13 cellular contexts compared by ENCODE assay signal in the genomic region with DNA sequence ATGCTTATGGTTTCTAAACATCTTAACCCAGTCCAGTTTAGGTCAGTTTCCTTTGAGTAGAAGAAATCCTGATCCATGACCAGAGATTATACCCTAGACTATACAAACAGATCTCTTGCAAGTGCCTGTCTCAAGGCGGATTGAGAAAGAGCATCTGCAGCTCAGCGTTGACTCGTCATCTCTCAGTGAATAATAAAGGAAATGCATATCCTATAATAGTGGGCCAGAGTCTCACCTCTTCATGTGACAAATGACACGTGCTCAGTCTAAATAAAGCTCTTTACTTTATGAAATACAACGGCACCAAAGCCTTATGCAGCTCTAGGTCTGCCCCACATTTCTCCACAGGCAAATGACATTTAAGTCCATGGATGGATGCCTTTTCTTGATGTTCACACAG.
DNase-seq lines count a peak whose midpoint lies in the region; ATAC-seq and TF ChIP-seq lines count a peak whose summit lies in the region.
"Had no signal": no experiment of that assay in that cellular context is flagged by ENCODE, and none has a peak within 500 bp of the region (broad histone marks: within the 10 kb centered on the region; RNA-seq: fewer than 3 reads in every experiment).

No MANE protein-coding gene starts in this region.

- peak overlapping the region; percentile 54 for H3K4me2 ChIP-seq in SU-DHL-6 (ENCODE audit: low read depth, low read length, poor library complexity, severe bottlenecking)

- H3K36me3 ChIP-seq in SU-DHL-6 (ENCODE audit: low read length), result no peaks in the 10 kb centered on the region
- H3K36me3 ChIP-seq: tibial nerve had no signal

- H3K9ac ChIP-seq in SU-DHL-6 (ENCODE audit: low read length), result peak overlapping the region; percentile 41

- peak overlapping the region; percentile 15 for H3K4me3 ChIP-seq in SU-DHL-6 (ENCODE audit: insufficient read depth, low read length, poor library complexity, severe bottlenecking)
- H3K4me3 ChIP-seq: tibial nerve had no signal

- H4K20me1 ChIP-seq in SU-DHL-6 (ENCODE audit: low read depth, low read length), result no peaks in the 10 kb centered on the region

- peaks cover 55 to 59% of the 10 kb centered on the region in 2 donors for H3K4me1 Mint-ChIP-seq in natural killer cell treated with Interleukin-12 subunit alpha and Interleukin-12 subunit beta and Interleukin-15 and Interleukin-18, amount 100 ng/mL, for 72 hours (ENCODE audit: low read depth in 2 of 2)

- peaks cover 12% of the 10 kb centered on the region; the same call in 1 of the 2 replicates for H3F3A ChIP-seq in SU-DHL-6 (ENCODE audit: insufficient read depth)

- H2AFZ ChIP-seq in SU-DHL-6 (ENCODE audit: low read depth, low read length, severe bottlenecking), result peak overlapping the region; percentile 92

- no peaks in the 10 kb centered on the region for H3K79me2 ChIP-seq in SU-DHL-6 (ENCODE audit: insufficient read depth, low read length)

- H3K27ac Mint-ChIP-seq in natural killer cell treated with Interleukin-12 subunit alpha and Interleukin-12 subunit beta and Interleukin-15 and Interleukin-18, amount 100 ng/mL, for 72 hours, result peak overlapping the region; percentile 79 to 95
- H3K27ac Mint-ChIP-seq: IgD-negative memory B cell had no signal

- H3K9me3 Mint-ChIP-seq in natural killer cell treated with Interleukin-12 subunit alpha and Interleukin-12 subunit beta and Interleukin-15 and Interleukin-18, amount 100 ng/mL, for 72 hours, result peaks cover 3% of the 10 kb centered on the region
- H3K9me3 Mint-ChIP-seq: IgD-negative memory B cell had no signal

- DNase-seq in SIG-M5 treated with dmso at 0.1 percent for 504 hours (lab: John Stamatoyannopoulos, UW; ENCODE audit: unreplicated experiment) (peak; percentile 51), SIG-M5 (lab: John Stamatoyannopoulos, UW) (no peak), HS-5 (ENCODE audit: low read depth) (peak; percentile 57), NCI-H146 (lab: John Stamatoyannopoulos, UW) (no peak), amniotic stem cell (lab: John Stamatoyannopoulos, UW) (no peak), T-helper 2 cell (no peak)
- no peak for DNase-seq in natural killer cell treated with Interleukin-12 subunit alpha and Interleukin-12 subunit beta and Interleukin-15 and Interleukin-18, amount 100 ng/mL, for 72 hours (ENCODE audit: low spot score)
- DNase-seq: caudate nucleus, EL had no signal

- TF ChIP-seq CTCF in SU-DHL-6 (IDR thresholded peaks at IDR 0.05; ENCODE audit: insufficient read depth, low read length, poor library complexity, severe bottlenecking), result no peak

- no peaks in the 10 kb centered on the region for H3K9me3 ChIP-seq in SU-DHL-6 (ENCODE audit: insufficient read depth, low read length)
- H3K9me3 ChIP-seq: tibial nerve had no signal

- peak overlapping the region; percentile 90 for H3K27ac ChIP-seq in SU-DHL-6 (ENCODE audit: low read depth, low read length)
- H3K27ac ChIP-seq: tibial nerve had no signal

- peak; percentile 75 to 84 for ATAC-seq in natural killer cell treated with Interleukin-12 subunit alpha and Interleukin-12 subunit beta and Interleukin-15 and Interleukin-18, amount 100 ng/mL, for 72 hours

- H3K9me2 ChIP-seq in SU-DHL-6 (replicated peaks; ENCODE audit: insufficient read depth, low read length), result no peaks in the 10 kb centered on the region

- peaks cover 23% of the 10 kb centered on the region for H3K36me3 Mint-ChIP-seq in natural killer cell treated with Interleukin-12 subunit alpha and Interleukin-12 subunit beta and Interleukin-15 and Interleukin-18, amount 100 ng/mL, for 72 hours

- peak overlapping the region; percentile 55 for H3K4me3 Mint-ChIP-seq in natural killer cell treated with Interleukin-12 subunit alpha and Interleukin-12 subunit beta and Interleukin-15 and Interleukin-18, amount 100 ng/mL, for 72 hours
- H3K4me3 Mint-ChIP-seq: nephron had no signal

- H3K27me3 ChIP-seq in SU-DHL-6 (ENCODE audit: low read length), result no peaks in the 10 kb centered on the region
- H3K27me3 ChIP-seq: tibial nerve had no signal

- no peaks in the 10 kb centered on the region for H3K27me3 Mint-ChIP-seq in natural killer cell treated with Interleukin-12 subunit alpha and Interleukin-12 subunit beta and Interleukin-15 and Interleukin-18, amount 100 ng/mL, for 72 hours
- H3K27me3 Mint-ChIP-seq: IgD-negative memory B cell had no signal

Comparison
In these comparisons a context has a peak if more than half of its experiments do, and no peak if none do; other contexts are left out.
1. DNase-seq: peak in SIG-M5 treated with dmso at 0.1 percent for 504 hours (single experiment) and HS-5 (single experiment); none in SIG-M5 (single experiment), natural killer cell treated with Interleukin-12 subunit alpha and Interleukin-12 subunit beta and Interleukin-15 and Interleukin-18, amount 100 ng/mL, for 72 hours (single experiment), NCI-H146 (single experiment), amniotic stem cell (single experiment) and T-helper 2 cell (0 of 5).